ENCODE assay signal across 15 cellular contexts in the genomic region with DNA sequence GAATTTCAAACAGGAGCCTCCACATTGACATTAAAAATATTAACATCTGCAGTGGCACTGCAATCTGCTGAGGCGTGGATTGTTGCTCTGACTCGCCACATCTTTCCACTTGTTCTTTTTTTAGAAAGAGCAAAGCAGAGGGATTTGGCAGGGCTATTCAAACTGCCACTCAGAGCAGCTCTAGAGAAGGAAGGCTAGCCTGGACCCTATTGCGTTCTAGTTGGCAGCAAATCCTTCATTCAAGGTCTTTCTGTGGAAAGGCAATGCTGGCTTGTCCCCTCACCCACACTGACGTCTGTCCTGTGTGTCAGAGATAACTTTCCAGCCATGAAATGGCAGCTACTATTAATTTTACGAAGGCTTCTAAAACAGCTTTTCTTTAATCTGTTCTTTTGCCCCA.
DNase-seq lines count a peak whose midpoint lies in the region; ATAC-seq and TF ChIP-seq lines count a peak whose summit lies in the region.
"Had no signal": no experiment of that assay in that cellular context is flagged by ENCODE, and none has a peak within 500 bp of the region (broad histone marks: within the 10 kb centered on the region; RNA-seq: fewer than 3 reads in every experiment).

No MANE protein-coding gene starts in this region.

- H3K9me3 ChIP-seq in tibial artery = no peaks in the 10 kb centered on the region

- no peaks in the 10 kb centered on the region for H3K27me3 ChIP-seq in tibial artery

- no peaks in the 10 kb centered on the region for H3K36me3 Mint-ChIP-seq in brain
- H3K36me3 Mint-ChIP-seq: CD4-positive, CD25-positive, alpha-beta regulatory T cell; type B pancreatic cell had no signal

- no peaks in the 10 kb centered on the region for H3K36me3 ChIP-seq in tibial artery

- intact Hi-C loops in tibial artery (cut with DNase I; ENCODE audit: low total_unique reads) = no loop called here

- TF ChIP-seq CTCF in brain (conservative IDR thresholded peaks at IDR 0.05) = no peak
- no peak for TF ChIP-seq CTCF in tibial artery (IDR thresholded peaks at IDR 0.05)

- DNase-seq in NCI-H2171 treated with DMSO at 0.1 percent for 48 hours (lab: John Stamatoyannopoulos, UW) = peak; percentile 62
- peak; percentile 45 for DNase-seq in inferior parietal cortex (ENCODE audit: extremely low spot score)
- peak in 1 of 2 donors; percentile 65 for DNase-seq in tibial artery
- DNase-seq in NCI-H1417 (lab: John Stamatoyannopoulos, UW) = no peak
- DNase-seq: activated effector memory CD4-positive, alpha-beta T cell treated with Interleukin-2 at 50 U/mL for 16 hours; CD4-positive, CD25-positive, alpha-beta regulatory T cell; EL; Karpas-422; kidney; NCI-H187 treated with DMSO at 0.1 percent for 48 hours; retina had no signal

- peak overlapping the region; percentile 27 to 40 for H3K27ac ChIP-seq in tibial artery

- H3K9me3 Mint-ChIP-seq in brain = peaks cover 0 to 11% (median 4%) of the 10 kb centered on the region in 5 experiments

- peaks cover 0 to 25% (median 5%) of the 10 kb centered on the region in 4 donors for H3K4me1 ChIP-seq in tibial artery

- H3K27me3 Mint-ChIP-seq in brain = peaks cover 5% of the 10 kb centered on the region
- H3K27me3 Mint-ChIP-seq: CD4-positive, CD25-positive, alpha-beta regulatory T cell; type B pancreatic cell had no signal

- H3K4me1 Mint-ChIP-seq in brain = peaks cover 38% of the 10 kb centered on the region
- H3K4me1 Mint-ChIP-seq: CD4-positive, CD25-positive, alpha-beta regulatory T cell had no signal

- ATAC-seq in GM21367 (IDR thresholded peaks at IDR 0.05; ENCODE audit: unreplicated experiment) = no peak
- no peak for ATAC-seq in GM21526 (IDR thresholded peaks at IDR 0.05; ENCODE audit: low FRiP score, unreplicated experiment)

- peak overlapping the region in 1 of 5 experiments; percentile 65 for H3K4me3 Mint-ChIP-seq in brain
- H3K4me3 Mint-ChIP-seq: CD4-positive, CD25-positive, alpha-beta regulatory T cell; type B pancreatic cell had no signal

- no peak overlapping the region for H3K4me3 ChIP-seq in tibial artery

- peak overlapping the region in 4 of 5 experiments; percentile 62 to 81 (median 80) for H3K27ac Mint-ChIP-seq in brain
- H3K27ac Mint-ChIP-seq: CD4-positive, CD25-positive, alpha-beta regulatory T cell; type B pancreatic cell had no signal

Comparison
In these comparisons a context has a peak if more than half of its experiments do, and no peak if none do; other contexts are left out.
1. DNase-seq: peak in NCI-H2171 treated with DMSO at 0.1 percent for 48 hours (single experiment) and inferior parietal cortex (single experiment); none in NCI-H1417 (0 of 3).